In genomic region chr12:39804479-39805241, GRCh38 we compare ENCODE assay signal across 15 cellular contexts.
DNase-seq lines count a peak whose midpoint lies in the region; ATAC-seq and TF ChIP-seq lines count a peak whose summit lies in the region.
"Had no signal": no experiment of that assay in that cellular context is flagged by ENCODE, and none has a peak within 500 bp of the region (broad histone marks: within the 10 kb centered on the region; RNA-seq: fewer than 3 reads in every experiment).

No MANE protein-coding gene starts in this region.

- TF ChIP-seq CTCF in HEK293 (tag by site-specific recombination; IDR thresholded peaks at IDR 0.05) (no peak), WTC11 (IDR thresholded peaks at IDR 0.05) (no peak), progenitor cell of endocrine pancreas (IDR thresholded peaks at IDR 0.05; ENCODE audit: unreplicated experiment) (no peak)

- peak; percentile 45; the same call in 1 of the 2 replicates for ATAC-seq in WTC11
- ATAC-seq in left lobe of liver, result peak; percentile 69
- ATAC-seq: HCT116, SK-N-SH treated with all-trans-retinoic acid at 6 μM for 48 hours had no signal

- H3K27ac ChIP-seq in HEK293 (ENCODE audit: extremely low read depth, low read depth, low read length) (no peak overlapping the region), GM23248 (no peak overlapping the region)

- 72 to 73% methylated on average over 5 of the region's 5 CpGs for WGBS in GM23248 (ENCODE audit: low coverage in 1 of 2, low lambda C conversion rate in 2 of 2, missing lambda C conversion rate in 2 of 2), 2 experiments

- H3K9me3 ChIP-seq in HEK293 (ENCODE audit: control insufficient read depth, insufficient read depth, low read depth, low read length) (no peaks in the 10 kb centered on the region), GM23248 (ENCODE audit: low read depth) (no peaks in the 10 kb centered on the region)

- no peak overlapping the region for H2AFZ ChIP-seq in GM23248

- H3K79me2 ChIP-seq in GM23248 (ENCODE audit: insufficient read depth), result no peaks in the 10 kb centered on the region

- POLR2A ChIA-PET in HEK293 (lab: Yijun Ruan, JAX) (no interaction called here), WTC11 (lab: Charles Lee) (no interaction called here)

- H3K9me3 Mint-ChIP-seq in WTC11, result no peaks in the 10 kb centered on the region; the same call in 1 of the 2 replicates
- H3K9me3 Mint-ChIP-seq in progenitor cell of endocrine pancreas (ENCODE audit: low read depth), result no peaks in the 10 kb centered on the region
- H3K9me3 Mint-ChIP-seq in activated naive CD4-positive, alpha-beta T cell treated with anti-CD3 and anti-CD28 coated beads, Interleukin-2, amount 10 ng/mL, durations not matched to agents 7 days and 5 days, result no peaks in the 10 kb centered on the region

- no peak overlapping the region for H3K4me3 ChIP-seq in HEK293 (ENCODE audit: low read depth, low read length)
- H3K4me3 ChIP-seq in GM23248, result no peak overlapping the region

- in situ Hi-C loops in GM23248 (cut with MboI), result no loop called here

- H3K27me3 ChIP-seq in GM23248 (replicated peaks; ENCODE audit: insufficient read depth), result no peaks in the 10 kb centered on the region

- peaks cover 6% of the 10 kb centered on the region; the same call in 1 of the 2 replicates for H3K4me1 ChIP-seq in HEK293 (ENCODE audit: control insufficient read depth, insufficient read depth, low read length)
- no peaks in the 10 kb centered on the region for H3K4me1 ChIP-seq in GM23248 (ENCODE audit: insufficient read depth)

- H3K9ac ChIP-seq in GM23248, result no peak overlapping the region

- H3K36me3 ChIP-seq in HEK293 (ENCODE audit: control insufficient read depth in 2 of 2, insufficient read depth in 1 of 2, low read length in 2 of 2), result no peaks in the 10 kb centered on the region
- H3K36me3 ChIP-seq in GM23248 (ENCODE audit: low read depth), result no peaks in the 10 kb centered on the region

- H3K9me2 ChIP-seq in GM23248 (ENCODE audit: insufficient read depth), result no peaks in the 10 kb centered on the region

- DNase-seq in WTC11 (ENCODE audit: low spot score) (no peak), left lobe of liver (ENCODE audit: low spot score) (no peak), progenitor cell of endocrine pancreas (ENCODE audit: low spot score, unreplicated experiment) (no peak), medulla oblongata (ENCODE audit: extremely low spot score) (no peak), GM23248 (no peak)
- no peak for DNase-seq in activated naive CD4-positive, alpha-beta T cell treated with anti-CD3 and anti-CD28 coated beads, Interleukin-2, amount 10 ng/mL, durations not matched to agents 7 days and 5 days
- DNase-seq: Calu3; CD4-positive, alpha-beta memory T cell; NCI-H1048; NCI-H1694; NCI-H524; SHP77 treated with DMSO at 0.1 percent for 48 hours had no signal

- H3K36me3 Mint-ChIP-seq in WTC11, result peaks cover 3% of the 10 kb centered on the region
- peaks cover 3% of the 10 kb centered on the region for H3K36me3 Mint-ChIP-seq in progenitor cell of endocrine pancreas (ENCODE audit: insufficient read depth)
- no peaks in the 10 kb centered on the region for H3K36me3 Mint-ChIP-seq in activated naive CD4-positive, alpha-beta T cell treated with anti-CD3 and anti-CD28 coated beads, Interleukin-2, amount 10 ng/mL, durations not matched to agents 7 days and 5 days

- no peak overlapping the region for H3K4me2 ChIP-seq in GM23248 (ENCODE audit: unreplicated experiment)

- H3K27ac Mint-ChIP-seq in WTC11 (peak overlapping the region; percentile 82), progenitor cell of endocrine pancreas (peak overlapping the region; percentile 21)
- H3K27ac Mint-ChIP-seq in activated naive CD4-positive, alpha-beta T cell treated with anti-CD3 and anti-CD28 coated beads, Interleukin-2, amount 10 ng/mL, durations not matched to agents 7 days and 5 days, result no peak overlapping the region

- H3K4me1 Mint-ChIP-seq in WTC11 (peaks cover 16% of the 10 kb centered on the region), progenitor cell of endocrine pancreas (ENCODE audit: low read depth) (peaks cover 17% of the 10 kb centered on the region)
- no peaks in the 10 kb centered on the region for H3K4me1 Mint-ChIP-seq in activated naive CD4-positive, alpha-beta T cell treated with anti-CD3 and anti-CD28 coated beads, Interleukin-2, amount 10 ng/mL, durations not matched to agents 7 days and 5 days

- H3K27me3 Mint-ChIP-seq in WTC11 (ENCODE audit: low read depth) (no peaks in the 10 kb centered on the region), progenitor cell of endocrine pancreas (no peaks in the 10 kb centered on the region)
- H3K27me3 Mint-ChIP-seq in activated naive CD4-positive, alpha-beta T cell treated with anti-CD3 and anti-CD28 coated beads, Interleukin-2, amount 10 ng/mL, durations not matched to agents 7 days and 5 days, result peaks cover 6% of the 10 kb centered on the region
- H3K27me3 Mint-ChIP-seq: CD4-positive, alpha-beta memory T cell had no signal

- H3K4me3 Mint-ChIP-seq in WTC11 (no peak overlapping the region), progenitor cell of endocrine pancreas (ENCODE audit: low read depth) (no peak overlapping the region)
- H3K4me3 Mint-ChIP-seq in activated naive CD4-positive, alpha-beta T cell treated with anti-CD3 and anti-CD28 coated beads, Interleukin-2, amount 10 ng/mL, durations not matched to agents 7 days and 5 days, result no peak overlapping the region
- H3K4me3 Mint-ChIP-seq: CD4-positive, alpha-beta memory T cell had no signal

- CTCF ChIA-PET in HEK293 (lab: Yijun Ruan, JAX) (interaction anchor here (0.6 kb wide), 2 partner anchors 243 to 271 kb away, joined by 3 read pairs; no protein-coding TSS in a partner anchor), WTC11 (lab: Charles Lee) (no interaction called here)
- CTCF ChIA-PET in activated naive CD4-positive, alpha-beta T cell treated with anti-CD3 and anti-CD28 coated beads, Interleukin-2, amount 10 ng/mL, durations not matched to agents 7 days and 5 days (lab: Charles Lee), result no interaction called here

- no peaks in the 10 kb centered on the region for H4K20me1 ChIP-seq in GM23248 (ENCODE audit: insufficient read depth)

- no peaks in the 10 kb centered on the region for H3F3A ChIP-seq in GM23248 (ENCODE audit: insufficient read depth)

TF ChIP-seq in HEK293, 187 proteins besides CTCF, POLR2A, EP300 and RAD21:
- TF ChIP-seq, protein P1, sequence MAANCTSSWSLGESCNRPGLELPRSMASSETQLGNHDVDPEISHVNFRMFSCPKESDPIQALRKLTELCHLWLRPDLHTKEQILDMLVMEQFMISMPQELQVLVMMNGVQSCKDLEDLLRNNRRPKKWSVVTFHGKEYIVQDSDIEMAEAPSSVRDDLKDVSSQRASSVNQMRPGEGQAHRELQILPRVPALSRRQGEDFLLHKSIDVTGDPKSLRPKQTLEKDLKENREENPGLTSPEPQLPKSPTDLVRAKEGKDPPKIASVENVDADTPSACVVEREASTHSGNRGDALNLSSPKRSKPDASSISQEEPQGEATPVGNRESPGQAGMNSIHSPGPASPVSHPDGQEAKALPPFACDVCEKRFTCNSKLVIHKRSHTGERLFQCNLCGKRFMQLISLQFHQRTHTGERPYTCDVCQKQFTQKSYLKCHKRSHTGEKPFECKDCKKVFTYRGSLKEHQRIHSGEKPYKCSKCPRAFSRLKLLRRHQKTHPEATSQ (tag by site-specific recombination; IDR thresholded peaks at IDR 0.05), result no peak
- no peak for TF ChIP-seq ZNF248 (tag by site-specific recombination; IDR thresholded peaks at IDR 0.05)
- no peak for TF ChIP-seq ZNF596 (tag by site-specific recombination; IDR thresholded peaks at IDR 0.05)
- 0 out of 2 replicates have a peak, but pooled peaks have one; percentile 35 for TF ChIP-seq ZIC2 (tag by site-specific recombination; IDR thresholded peaks at IDR 0.05)
- peak; percentile 81 for TF ChIP-seq ZNF394 (tag by site-specific recombination; IDR thresholded peaks at IDR 0.05; ENCODE audit: borderline replicate concordance)
- TF ChIP-seq ZNF660 (tag by site-specific recombination; IDR thresholded peaks at IDR 0.05), result peak; percentile 85
- no peak for TF ChIP-seq EGR2 (tag by site-specific recombination; IDR thresholded peaks at IDR 0.05; ENCODE audit: low read depth)
- TF ChIP-seq BCL11B (tag by site-specific recombination; IDR thresholded peaks at IDR 0.05; ENCODE audit: low read depth), result no peak
- no peak for TF ChIP-seq ZNF416 (tag by site-specific recombination; IDR thresholded peaks at IDR 0.05)

TF ChIP-seq in WTC11, 78 proteins besides CTCF, POLR2A, EP300 and RAD21 (continues in another document):
- TF ChIP-seq, protein P2, sequence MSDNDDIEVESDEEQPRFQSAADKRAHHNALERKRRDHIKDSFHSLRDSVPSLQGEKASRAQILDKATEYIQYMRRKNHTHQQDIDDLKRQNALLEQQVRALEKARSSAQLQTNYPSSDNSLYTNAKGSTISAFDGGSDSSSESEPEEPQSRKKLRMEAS (CRISPR knock-in tag; IDR thresholded peaks at IDR 0.05), result no peak
- TF ChIP-seq TEAD1 (CRISPR knock-in tag; IDR thresholded peaks at IDR 0.05), result no peak
- TF ChIP-seq RORB (CRISPR knock-in tag; IDR thresholded peaks at IDR 0.05), result no peak
- TF ChIP-seq USF2 (CRISPR knock-in tag; IDR thresholded peaks at IDR 0.05), result no peak
- TF ChIP-seq SMAD3 (CRISPR knock-in tag; IDR thresholded peaks at IDR 0.05; ENCODE audit: borderline replicate concordance), result no peak
- TF ChIP-seq HMGA2 (CRISPR knock-in tag; IDR thresholded peaks at IDR 0.05), result no peak
- TF ChIP-seq GRHL2 (CRISPR knock-in tag; IDR thresholded peaks at IDR 0.05; ENCODE audit: insufficient replicate concordance, severe bottlenecking), result no peak
- no peak for TF ChIP-seq NFE2L1 (CRISPR knock-in tag; IDR thresholded peaks at IDR 0.05)
- TF ChIP-seq KAT7 (CRISPR knock-in tag; IDR thresholded peaks at IDR 0.05; ENCODE audit: borderline replicate concordance), result no peak
